9 cellular contexts compared by ENCODE assay signal in genomic region chr4:139619644-139620043, GRCh38. TPM values are rescaled to one million over a fixed set of nuclear protein-coding genes. Genes with fewer than 3 reads are reported as not detected.
DNase-seq lines count a peak whose midpoint lies in the region; ATAC-seq, FAIRE-seq and TF ChIP-seq lines count a peak whose summit lies in the region.
"Had no signal": no experiment of that assay in that cellular context is flagged by ENCODE, and none has a peak within 500 bp of the region (broad histone marks: within the 10 kb centered on the region; RNA-seq: fewer than 3 reads in every experiment).

No MANE protein-coding gene starts in this region.

- intact Hi-C loops in GM12878 (cut with micrococcal nuclease; ENCODE audit: unreplicated experiment) (no loop called here), ovary (cut with DNase I) (no loop called here)

- CTCF ChIA-PET in GM12878 (lab: Yijun Ruan, JAX), result interaction anchor here (0.6 to 1.8 kb wide), 10 partner anchors 11 to 1232 kb away, joined by 3 to 6 read pairs (median 3); no protein-coding TSS in a partner anchor

- H3K9ac ChIP-seq in Karpas-422 (ENCODE audit: low read length) (no peak overlapping the region), GM12878 (ENCODE audit: control insufficient read depth, insufficient read depth, low read length) (no peak overlapping the region)

- TF ChIP-seq EP300 in GM12878 (IDR thresholded peaks at IDR 0.05; ENCODE audit: borderline replicate concordance in 1 of 2, control insufficient read depth in 1 of 2, low read depth in 2 of 2, low read length in 2 of 2) (no peak), ovary (IDR thresholded peaks at IDR 0.05) (no peak)

- H3K27ac ChIP-seq in Karpas-422 (ENCODE audit: low read length) (no peak overlapping the region), GM12878 (ENCODE audit: control insufficient read depth, insufficient read depth) (no peak overlapping the region), osteoblast (ENCODE audit: low read depth, low read length) (no peak overlapping the region), ovary (no peak overlapping the region)

- H2AFZ ChIP-seq in Karpas-422 (ENCODE audit: low read length) (no peak overlapping the region), GM12878 (ENCODE audit: control insufficient read depth, low read depth, low read length) (no peak overlapping the region), osteoblast (ENCODE audit: low read length) (no peak overlapping the region)

- POLR2A ChIA-PET in GM12878 (lab: Charles Lee), result no interaction called here

- H3K4me2 ChIP-seq in Karpas-422 (ENCODE audit: low read depth, low read length, poor library complexity, severe bottlenecking) (no peak overlapping the region), GM12878 (ENCODE audit: control insufficient read depth, insufficient read depth) (no peak overlapping the region), osteoblast (ENCODE audit: insufficient read depth, low read length) (no peak overlapping the region)

- WGBS in GM12878 (ENCODE audit: insufficient coverage, insufficient replicate concordance, low lambda C conversion rate, missing lambda C conversion rate), result 58% methylated on average over 5 of the region's 5 CpGs
- WGBS in ovary, 3 donors, result 93 to 95% (median 93%) methylated on average over 5 of the region's 5 CpGs

- SMC1A ChIA-PET in GM12878 (lab: Charles Lee; ENCODE audit: uncharacterized antibody, unreplicated experiment), result interaction anchor here (1.0 kb wide), 1 partner anchor 15 kb away, joined by 3 read pairs; no protein-coding TSS in a partner anchor

- TF ChIP-seq POLR2A in GM12878 (IDR thresholded peaks at IDR 0.05; ENCODE audit: low read depth, low read length) (no peak), ovary (IDR thresholded peaks at IDR 0.05) (no peak)

- peak; percentile 29; the same call in 1 of the 2 replicates for TF ChIP-seq RAD21 in GM12878 (IDR thresholded peaks at IDR 0.05; ENCODE audit: insufficient read depth, low read depth, low read length)

- no peaks in the 10 kb centered on the region for H3K36me3 ChIP-seq in Karpas-422 (ENCODE audit: insufficient read depth, low read length)
- H3K36me3 ChIP-seq in GM12878 (ENCODE audit: control insufficient read depth in 2 of 2, insufficient read depth in 2 of 2, low read length in 1 of 2), result no peaks in the 10 kb centered on the region
- no peaks in the 10 kb centered on the region for H3K36me3 ChIP-seq in osteoblast (ENCODE audit: insufficient read depth, low read length)
- no peaks in the 10 kb centered on the region for H3K36me3 ChIP-seq in ovary

- no peaks in the 10 kb centered on the region for H3K9me2 ChIP-seq in Karpas-422 (replicated peaks; ENCODE audit: insufficient read depth, low read length)

- H4K20me1 ChIP-seq in Karpas-422 (ENCODE audit: insufficient read depth, low read depth, low read length) (no peaks in the 10 kb centered on the region), GM12878 (ENCODE audit: control insufficient read depth, insufficient read depth) (no peaks in the 10 kb centered on the region), osteoblast (ENCODE audit: insufficient read depth, low read length) (no peaks in the 10 kb centered on the region)

- no peaks in the 10 kb centered on the region for H3K9me3 ChIP-seq in Karpas-422 (ENCODE audit: low read length)
- no peaks in the 10 kb centered on the region for H3K9me3 ChIP-seq in GM12878 (replicated peaks; ENCODE audit: control insufficient read depth, insufficient read depth, low read length)
- no peaks in the 10 kb centered on the region for H3K9me3 ChIP-seq in osteoblast (ENCODE audit: low read depth, low read length)
- no peaks in the 10 kb centered on the region for H3K9me3 ChIP-seq in ovary

- RAD21 ChIA-PET in GM12878 (lab: Charles Lee; ENCODE audit: unreplicated experiment), result interaction anchor here (0.6 kb wide), 1 partner anchor 9 kb away, joined by 4 read pairs; no protein-coding TSS in a partner anchor

- TF ChIP-seq CTCF in GM12878 (IDR thresholded peaks at IDR 0.05 in 2 of 3, conservative IDR thresholded peaks at IDR 0.05 in 1 of 3; ENCODE audit: control insufficient read depth in 2 of 3, extremely low read depth in 1 of 3, insufficient read depth in 1 of 3, low read depth in 3 of 3, low read length in 3 of 3) (peak; percentile 31 to 52 (median 49); a peak in 5 of 6 replicates), osteoblast (IDR thresholded peaks at IDR 0.05; ENCODE audit: extremely low read depth, low read depth, low read length) (peak; percentile 57), ovary (IDR thresholded peaks at IDR 0.05) (no peak)

- no TSS peak for BruUV-seq in GM12878 (replicated peaks; lab: Mats Ljungman, UMichigan)

- H3K79me2 ChIP-seq in Karpas-422 (ENCODE audit: low read length) (no peaks in the 10 kb centered on the region), GM12878 (ENCODE audit: control insufficient read depth, insufficient read depth, low read length) (no peaks in the 10 kb centered on the region), osteoblast (ENCODE audit: insufficient read depth, low read length) (no peaks in the 10 kb centered on the region)

- H3K27me3 ChIP-seq in Karpas-422 (ENCODE audit: low read length) (no peaks in the 10 kb centered on the region), GM12878 (replicated peaks in 1 of 2; ENCODE audit: control insufficient read depth in 2 of 2, insufficient read depth in 2 of 2, low read length in 1 of 2) (peaks cover 0 to 2% of the 10 kb centered on the region in 2 experiments; a peak in 2 of 4 replicates), osteoblast (ENCODE audit: insufficient read depth, low read length) (peaks cover 33% of the 10 kb centered on the region), ovary (no peaks in the 10 kb centered on the region)

- peak; percentile 61 for FAIRE-seq in GM12878 (lab: Jason Lieb, UNC)

- in situ Hi-C loops in GM12878 (cut with MboI), result no loop called here

- DNase-seq in GDM1 (lab: John Stamatoyannopoulos, UW), result peak; percentile 17
- peak; percentile 74 for DNase-seq in Karpas-422
- DNase-seq in GM12878 (ENCODE audit: low read depth, low spot score), result no peak
- DNase-seq in osteoblast (ENCODE audit: insufficient read length, low spot score, missing footprints), result no peak
- DNase-seq in mucosa of gallbladder (ENCODE audit: low spot score), result no peak
- DNase-seq in activated T-cell treated with anti-CD3 and anti-CD28 coated beads, Interleukin-2, amount 50 U/mL, for 1 hour, result no peak
- no peak for DNase-seq in ovary
- DNase-seq: naive thymus-derived CD8-positive, alpha-beta T cell had no signal

- H3K4me1 ChIP-seq in Karpas-422 (ENCODE audit: low read length) (no peaks in the 10 kb centered on the region), GM12878 (ENCODE audit: control insufficient read depth, insufficient read depth, low read length) (no peaks in the 10 kb centered on the region), osteoblast (ENCODE audit: insufficient read depth, low read length) (no peaks in the 10 kb centered on the region), ovary (ENCODE audit: insufficient read depth) (no peaks in the 10 kb centered on the region)

- ATAC-seq in GM19397 (IDR thresholded peaks at IDR 0.05; ENCODE audit: unreplicated experiment), result peak; percentile 57
- peak; percentile 89 for ATAC-seq in GM12878

- H3K4me3 ChIP-seq in Karpas-422 (ENCODE audit: low read length) (no peak overlapping the region), GM12878 (no peak overlapping the region), osteoblast (ENCODE audit: insufficient read depth, low read length) (no peak overlapping the region), ovary (no peak overlapping the region)

TF ChIP-seq in GM12878, 131 proteins besides CTCF, POLR2A, EP300 and RAD21:
- TF ChIP-seq RFX5 (IDR thresholded peaks at IDR 0.05; ENCODE audit: low read depth, low read length), result no peak
- peak; percentile 47; the same call in 1 of the 2 replicates for TF ChIP-seq SMC3 (IDR thresholded peaks at IDR 0.05; ENCODE audit: borderline replicate concordance, low read length)
TF ChIP-seq in GM12878: peak in this region for 1.

RNA-seq across cellular contexts. Expression of gene MGST2, which starts 46.0 kb away (rescaled TPM):
- 34.7 and 55.8 TPM in 2 replicates for total RNA-seq in Karpas-422 (2014; rRNA removed; shearing (Covaris generic); ENCODE audit: low replicate concordance)
- total RNA-seq in GM12878 (2013; cell fraction: nucleolus; rRNA removed), result 11.3 and 11.7 TPM in 2 replicates
- 22.3 and 26.5 TPM in 2 replicates for total RNA-seq in GM12878 (2014; rRNA removed)
- total RNA-seq in GM12878 (2014; rRNA removed; fragmentation: Illumina TruSeq; extraction: Trizol), result 21.7 and 23.0 TPM in 2 replicates
- 19.0 and 19.8 TPM in 2 replicates for total RNA-seq in GM12878 (2021)
- polyA plus RNA-seq in GM12878 (2011; ENCODE audit: low read depth), result 22.8 TPM
- polyA plus RNA-seq in GM12878 (2011; rRNA removed), result 38.4 and 42.8 TPM in 2 replicates
- 26.5 and 36.6 TPM in 2 replicates for polyA plus RNA-seq in GM12878 (2011; cell fraction: cytosol; rRNA removed)
- 13.5 and 14.8 TPM in 2 replicates for polyA plus RNA-seq in GM12878 (2011; cell fraction: nucleus; rRNA removed)
- 17.5 and 23.2 TPM in 2 replicates for polyA plus RNA-seq in GM12878 (2012)
- polyA plus RNA-seq in GM12878 (2014; fragmentation: Illumina TruSeq; extraction: Trizol), result 36.5 and 56.9 TPM in 2 replicates
- 10 to 100 TPM; 36.0 to 50.1 TPM for polyA plus RNA-seq in GM12878 (2014; fragmentation: Nextera tagmentation; extraction: Ambion mirVana)
- 29.8 and 30.6 TPM in 2 replicates for polyA plus RNA-seq in GM12878 (2014; rRNA removed)
- polyA plus RNA-seq in GM12878 (2016; fragmentation: Nextera tagmentation; extraction: Ambion mirVana), result 10 to 100 TPM; 26.7 to 31.4 TPM
- 12.4 and 18.4 TPM in 2 replicates for polyA minus RNA-seq in GM12878 (2011; rRNA and poly(A)+ RNA removed)
- 2.8 and 6.2 TPM in 2 replicates for polyA minus RNA-seq in GM12878 (2011; cell fraction: cytosol; rRNA and poly(A)+ RNA removed)
- 10.4 and 14.9 TPM in 2 replicates for polyA minus RNA-seq in GM12878 (2011; cell fraction: nucleus; rRNA and poly(A)+ RNA removed)
- total RNA-seq in osteoblast, result 2.4 and 6.2 TPM in 2 replicates
- 194 TPM for total RNA-seq in mucosa of gallbladder
- total RNA-seq in ovary, result 10 to 100 TPM; 14.5 to 64.9 (median 28.1) TPM
- 10 to 100 TPM; 46.0 to 76.5 TPM for polyA plus RNA-seq in ovary

Comparison
In these comparisons a context has a peak if more than half of its experiments do, and no peak if none do; other contexts are left out.
1. DNase-seq: peak in GDM1 (single experiment) and Karpas-422 (single experiment); none in GM12878 (single experiment), osteoblast (single experiment), mucosa of gallbladder (single experiment), activated T-cell treated with anti-CD3 and anti-CD28 coated beads, Interleukin-2, amount 50 U/mL, for 1 hour (single experiment) and ovary (0 of 5).
2. CTCF ChIP-seq: peak in GM12878 (3 of 3) and osteoblast (single experiment); none in ovary (0 of 3).